In the genomic region with DNA sequence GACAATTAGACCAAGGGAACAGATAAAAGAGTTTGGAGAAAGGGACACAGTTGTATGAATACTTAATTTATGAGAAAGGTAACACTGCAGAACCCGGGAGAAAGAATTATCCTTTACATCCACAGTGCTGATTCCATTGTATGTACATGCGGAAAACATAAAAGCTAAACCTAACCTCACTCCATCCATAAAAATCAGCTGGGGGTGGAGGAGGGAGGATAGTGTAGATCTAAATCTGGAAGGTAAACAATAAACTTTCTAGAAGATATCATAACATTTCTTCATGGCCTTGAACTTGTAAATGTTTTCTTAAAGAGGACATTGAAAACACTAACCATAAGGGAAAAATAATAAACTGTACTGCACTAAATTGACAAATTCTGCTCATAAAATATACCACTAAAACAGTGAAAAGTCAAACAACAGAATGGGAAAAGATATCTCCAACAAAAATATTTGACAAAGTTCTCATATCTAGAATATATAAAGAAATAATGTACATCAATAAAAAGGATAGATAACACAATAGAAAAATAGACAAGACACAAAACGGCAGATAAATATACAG, we compare ENCODE assay signal across 26 cellular contexts.
"Had no signal": no experiment of that assay in that cellular context is flagged by ENCODE, and none has a peak within 500 bp of the region (broad histone marks: within the 10 kb centered on the region; RNA-seq: fewer than 3 reads in every experiment).

No MANE protein-coding gene starts in this region.

- H3K4me3 ChIP-seq: coronary artery, esophagus squamous epithelium, left lung, neural progenitor cell, sigmoid colon, stomach, testis, tibial artery, upper lobe of left lung had no signal

- H2AFZ ChIP-seq: neural progenitor cell, parathyroid adenoma had no signal

- H3K4me1 Mint-ChIP-seq: naive thymus-derived CD4-positive, alpha-beta T cell; neural progenitor cell; stimulated activated effector memory CD8-positive, alpha-beta T cell treated with anti-CD3 and anti-CD28 coated beads, Interleukin-12 subunit alpha, Interleukin-12 subunit beta, amount 100 ng/mL, for 72 hours had no signal

- H3K36me3 ChIP-seq: esophagus squamous epithelium, left lung, neural progenitor cell, sigmoid colon, stomach, tibial artery, upper lobe of left lung had no signal

- H3K9me3 ChIP-seq: esophagus squamous epithelium, left lung, sigmoid colon, stomach, testis, tibial artery, upper lobe of left lung had no signal

- H3K4me2 ChIP-seq: neural progenitor cell had no signal

- H3K27me3 Mint-ChIP-seq: naive thymus-derived CD4-positive, alpha-beta T cell; progenitor cell of endocrine pancreas had no signal

- H3K27me3 ChIP-seq: esophagus squamous epithelium, left lung, neural progenitor cell, sigmoid colon, stomach, testis, tibial artery, upper lobe of left lung had no signal

- H3K9me3 Mint-ChIP-seq: naive thymus-derived CD4-positive, alpha-beta T cell; nephron; neural progenitor cell had no signal

- H3K79me2 ChIP-seq: parathyroid adenoma had no signal

- DNase-seq: dermis blood vessel endothelial cell; effector memory CD4-positive, alpha-beta T cell; erythroblast; esophagus squamous epithelium; head of caudate nucleus; left lung; mesenchymal stem cell; naive thymus-derived CD4-positive, alpha-beta T cell; right cardiac atrium; sigmoid colon; stimulated activated CD4-positive, alpha-beta T cell treated with anti-CD3 and anti-CD28 coated beads, Interleukin-2, amount 100 ng/mL, for 24 hours; stimulated activated CD4-positive, alpha-beta T cell treated with anti-CD3 and anti-CD28 coated beads, Interleukin-4, amount 100 ng/mL, for 24 hours; stimulated activated naive CD4-positive, alpha-beta T cell treated with Interleukin-2 at 50 U/mL for 16 hours; stomach; testis; tibial artery; upper lobe of left lung had no signal

- FAIRE-seq: keratinocyte, urothelium cell line had no signal

- H3K36me3 Mint-ChIP-seq: neural progenitor cell; stimulated activated effector memory CD8-positive, alpha-beta T cell treated with anti-CD3 and anti-CD28 coated beads, Interleukin-12 subunit alpha, Interleukin-12 subunit beta, amount 100 ng/mL, for 72 hours had no signal

- H3K27ac ChIP-seq: coronary artery, esophagus squamous epithelium, left lung, neural progenitor cell, parathyroid adenoma, sigmoid colon, stomach, testis, tibial artery, upper lobe of left lung had no signal

- H3K27ac Mint-ChIP-seq: mesothelial cell of epicardium; naive thymus-derived CD4-positive, alpha-beta T cell; neural progenitor cell; progenitor cell of endocrine pancreas; stimulated activated effector memory CD8-positive, alpha-beta T cell treated with anti-CD3 and anti-CD28 coated beads, Interleukin-12 subunit alpha, Interleukin-12 subunit beta, amount 100 ng/mL, for 72 hours had no signal

- H3K4me1 ChIP-seq: esophagus squamous epithelium, left lung, neural progenitor cell, parathyroid adenoma, stomach, testis, upper lobe of left lung had no signal

- ATAC-seq: left lung; naive thymus-derived CD4-positive, alpha-beta T cell; right cardiac atrium; stimulated activated effector memory CD8-positive, alpha-beta T cell treated with anti-CD3 and anti-CD28 coated beads, Interleukin-12 subunit alpha, Interleukin-12 subunit beta, amount 100 ng/mL, for 72 hours had no signal

- H3K9ac ChIP-seq: neural progenitor cell, parathyroid adenoma had no signal

- H3K4me3 Mint-ChIP-seq: mesothelial cell of epicardium; naive thymus-derived CD4-positive, alpha-beta T cell; nephron; neural progenitor cell; stimulated activated effector memory CD8-positive, alpha-beta T cell treated with anti-CD3 and anti-CD28 coated beads, Interleukin-12 subunit alpha, Interleukin-12 subunit beta, amount 100 ng/mL, for 72 hours had no signal
